In the genomic region with DNA sequence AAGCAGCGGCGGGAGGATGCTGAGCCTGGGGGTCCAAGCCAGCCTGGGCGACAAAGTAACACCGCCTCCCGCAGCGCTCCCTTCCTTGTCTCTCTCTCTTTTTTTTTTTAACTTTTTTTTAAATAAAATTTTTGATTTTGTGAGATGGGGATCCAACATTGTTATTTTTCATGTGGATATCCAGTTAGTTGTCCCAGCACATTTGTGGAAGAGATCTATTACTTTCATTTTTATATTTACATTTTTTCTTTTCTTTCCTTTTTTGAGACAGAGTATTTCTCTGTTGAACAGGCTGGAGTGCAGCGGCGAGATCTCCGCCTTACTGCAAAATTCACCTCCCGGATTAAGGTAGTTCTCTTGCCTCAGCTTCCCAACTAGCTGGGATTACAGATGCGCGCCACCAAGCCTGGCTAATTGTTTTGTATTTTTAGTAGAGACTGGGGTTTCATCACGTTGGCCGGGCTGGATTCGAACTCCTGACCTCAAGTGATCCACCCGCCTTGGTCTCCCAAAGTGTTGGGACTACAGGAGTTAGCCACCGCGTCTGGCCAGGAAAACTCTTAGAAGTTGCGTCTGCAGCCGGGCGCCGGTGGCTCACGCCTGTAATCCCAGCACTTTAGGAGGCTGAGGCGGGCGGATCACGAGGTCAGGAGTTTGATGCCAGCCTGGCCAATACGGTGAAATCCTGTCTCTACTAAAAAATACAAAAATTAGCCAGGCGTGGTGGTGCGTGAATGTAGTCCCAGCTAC, we compare ENCODE assay signal across 8 cellular contexts. TPM values are rescaled to one million over a fixed set of nuclear protein-coding genes. Genes with fewer than 3 reads are reported as not detected.
A peak's percentile ranks its signal among the peaks of the same experiment; 100 is the strongest.
DNase-seq lines count a peak whose midpoint lies in the region; ATAC-seq lines count a peak whose summit lies in the region.

No MANE protein-coding gene starts in this region.

- H3K27me3 Mint-ChIP-seq in activated T-helper 1 cell treated with anti-CD3 and anti-CD28 coated beads, Interleukin-12 subunit alpha, Interleukin-12 subunit beta, Interleukin-2, Interleukin-4 antibody, amounts not matched to agents 30 ng/mL and 10 ng/mL and 1 ng/mL, durations not matched to agents 14 hours and 24 hours and 36 hours (ENCODE audit: insufficient read depth) = peaks cover 2% of the 10 kb centered on the region

- H3K27ac Mint-ChIP-seq in activated T-helper 1 cell treated with anti-CD3 and anti-CD28 coated beads, Interleukin-12 subunit alpha, Interleukin-12 subunit beta, Interleukin-2, Interleukin-4 antibody, amounts not matched to agents 30 ng/mL and 10 ng/mL and 1 ng/mL, durations not matched to agents 14 hours and 24 hours and 36 hours = no peak overlapping the region

- DNase-seq in activated T-helper 1 cell treated with anti-CD3 and anti-CD28 coated beads, Interleukin-12 subunit alpha, Interleukin-12 subunit beta, Interleukin-2, Interleukin-4 antibody, amounts not matched to agents 30 ng/mL and 10 ng/mL and 1 ng/mL, durations not matched to agents 14 hours and 24 hours and 36 hours (ENCODE audit: low spot score) = no peak
- no peak for DNase-seq in stimulated activated naive CD8-positive, alpha-beta T cell treated with anti-CD3 and anti-CD28 coated beads, Interleukin-15, Interleukin-2, amounts not matched to agents 100 U/mL and 50 U/mL, for 24 hours
- no peak for DNase-seq in LoVo (ENCODE audit: low spot score)
- no peak for DNase-seq in ACHN
- DNase-seq in DMS79 treated with DMSO at 0.1 percent for 48 hours (lab: John Stamatoyannopoulos, UW) = no peak

- ATAC-seq in HG02642 (IDR thresholded peaks at IDR 0.05; ENCODE audit: poor library complexity, unreplicated experiment) (peak; percentile 20), GM18861 (IDR thresholded peaks at IDR 0.05; ENCODE audit: unreplicated experiment) (no peak)
- ATAC-seq in stimulated activated naive CD8-positive, alpha-beta T cell treated with anti-CD3 and anti-CD28 coated beads, Interleukin-15, Interleukin-2, amounts not matched to agents 100 U/mL and 50 U/mL, for 24 hours = peak; percentile 7

- H3K4me3 Mint-ChIP-seq in activated T-helper 1 cell treated with anti-CD3 and anti-CD28 coated beads, Interleukin-12 subunit alpha, Interleukin-12 subunit beta, Interleukin-2, Interleukin-4 antibody, amounts not matched to agents 30 ng/mL and 10 ng/mL and 1 ng/mL, durations not matched to agents 14 hours and 24 hours and 36 hours = peak overlapping the region; percentile 89

- H3K9me3 ChIP-seq in iPS-18c (ENCODE audit: control insufficient read depth, insufficient read depth, low read length) = peaks cover 3% of the 10 kb centered on the region

- H3K4me1 Mint-ChIP-seq in activated T-helper 1 cell treated with anti-CD3 and anti-CD28 coated beads, Interleukin-12 subunit alpha, Interleukin-12 subunit beta, Interleukin-2, Interleukin-4 antibody, amounts not matched to agents 30 ng/mL and 10 ng/mL and 1 ng/mL, durations not matched to agents 14 hours and 24 hours and 36 hours (ENCODE audit: low read depth) = peaks cover 27% of the 10 kb centered on the region

- peaks cover 12% of the 10 kb centered on the region for H3K36me3 Mint-ChIP-seq in activated T-helper 1 cell treated with anti-CD3 and anti-CD28 coated beads, Interleukin-12 subunit alpha, Interleukin-12 subunit beta, Interleukin-2, Interleukin-4 antibody, amounts not matched to agents 30 ng/mL and 10 ng/mL and 1 ng/mL, durations not matched to agents 14 hours and 24 hours and 36 hours (ENCODE audit: low read depth)

- H3K4me3 ChIP-seq in iPS-18c (ENCODE audit: insufficient read depth, low read depth, low read length) = peak overlapping the region; percentile 44

- in situ Hi-C loops in ACHN (cut with HindIII; ENCODE audit: low pct_ligation_motif_present, low pct_unique_long_range_greater_than_20kb, low sequenced_read_pairs) = no loop called here

- peaks cover 29% of the 10 kb centered on the region for H3K9me3 Mint-ChIP-seq in activated T-helper 1 cell treated with anti-CD3 and anti-CD28 coated beads, Interleukin-12 subunit alpha, Interleukin-12 subunit beta, Interleukin-2, Interleukin-4 antibody, amounts not matched to agents 30 ng/mL and 10 ng/mL and 1 ng/mL, durations not matched to agents 14 hours and 24 hours and 36 hours

- intact Hi-C loops in activated T-helper 1 cell treated with anti-CD3 and anti-CD28 coated beads, Interleukin-12 subunit alpha, Interleukin-12 subunit beta, Interleukin-2, Interleukin-4 antibody, amounts not matched to agents 30 ng/mL and 10 ng/mL and 1 ng/mL, durations not matched to agents 14 hours and 24 hours and 36 hours (cut with micrococcal nuclease) = loop anchor here (2.0 kb wide), 1 partner anchor 21 kb away; the partner anchor contains the start of gene ZNF888

RNA-seq across cellular contexts. Expression of gene ZNF816, which starts 19.4 kb away (rescaled TPM):
- total RNA-seq in activated T-helper 1 cell treated with anti-CD3 and anti-CD28 coated beads, Interleukin-12 subunit alpha, Interleukin-12 subunit beta, Interleukin-2, Interleukin-4 antibody, amounts not matched to agents 30 ng/mL and 10 ng/mL and 1 ng/mL, durations not matched to agents 14 hours and 24 hours and 36 hours = 7.0 and 9.4 TPM in 2 replicates

RNA-seq across cellular contexts. Expression of gene ZNF888, which starts 20.1 kb away (rescaled TPM):
- 4.2 and 4.6 TPM in 2 replicates for total RNA-seq in activated T-helper 1 cell treated with anti-CD3 and anti-CD28 coated beads, Interleukin-12 subunit alpha, Interleukin-12 subunit beta, Interleukin-2, Interleukin-4 antibody, amounts not matched to agents 30 ng/mL and 10 ng/mL and 1 ng/mL, durations not matched to agents 14 hours and 24 hours and 36 hours

RNA-seq across cellular contexts. Expression of gene ZNF320, which starts 45.9 kb away (rescaled TPM):
- total RNA-seq in activated T-helper 1 cell treated with anti-CD3 and anti-CD28 coated beads, Interleukin-12 subunit alpha, Interleukin-12 subunit beta, Interleukin-2, Interleukin-4 antibody, amounts not matched to agents 30 ng/mL and 10 ng/mL and 1 ng/mL, durations not matched to agents 14 hours and 24 hours and 36 hours = 10.5 and 11.0 TPM in 2 replicates
